Comparison of ENCODE assay signal across 39 cellular contexts in genomic region chr9:81648891-81649290, GRCh38. TPM values are rescaled to one million over a fixed set of nuclear protein-coding genes. Genes with fewer than 3 reads are reported as not detected.
"Had no signal": no experiment of that assay in that cellular context is flagged by ENCODE, and none has a peak within 500 bp of the region (broad histone marks: within the 10 kb centered on the region; RNA-seq: fewer than 3 reads in every experiment).

No MANE protein-coding gene starts in this region.

- H3K27me3 Mint-ChIP-seq: activated CD4-positive, alpha-beta memory T cell treated with anti-CD3 and anti-CD28 coated beads for 36 hours; activated CD4-positive, alpha-beta T cell treated with anti-CD3 and anti-CD28 coated beads, Interleukin-2, amount 10 ng/mL, durations not matched to agents 24 days and 14 days; activated naive CD8-positive, alpha-beta T cell treated with anti-CD3 and anti-CD28 coated beads for 36 hours; effector memory CD8-positive, alpha-beta T cell; progenitor cell of endocrine pancreas; stimulated activated naive CD8-positive, alpha-beta T cell treated with anti-CD3 and anti-CD28 coated beads, Interleukin-15, Interleukin-2, amounts not matched to agents 100 ng/mL and 50 ng/mL, for 24 hours had no signal

- ATAC-seq: body of pancreas; effector memory CD8-positive, alpha-beta T cell; foreskin keratinocyte; heart right ventricle; left lobe of liver; lower lobe of right lung; natural killer cell; sciatic nerve; stimulated activated effector memory CD8-positive, alpha-beta T cell treated with anti-CD3 and anti-CD28 coated beads, Interleukin-12 subunit alpha, Interleukin-12 subunit beta, amount 100 ng/mL, for 72 hours had no signal

- H3K4me3 Mint-ChIP-seq: activated CD4-positive, alpha-beta memory T cell treated with anti-CD3 and anti-CD28 coated beads for 36 hours; activated CD4-positive, alpha-beta T cell treated with anti-CD3 and anti-CD28 coated beads, Interleukin-2, amount 10 ng/mL, durations not matched to agents 24 days and 14 days; activated naive CD4-positive, alpha-beta T cell treated with anti-CD3 and anti-CD28 coated beads for 36 hours; activated naive CD8-positive, alpha-beta T cell treated with anti-CD3 and anti-CD28 coated beads for 36 hours; activated T-helper 1 cell treated with anti-CD3 and anti-CD28 coated beads, Interleukin-12 subunit alpha, Interleukin-12 subunit beta, Interleukin-2, Interleukin-4 antibody, amounts not matched to agents 30 ng/mL and 10 ng/mL and 1 ng/mL, durations not matched to agents 14 hours and 24 hours and 36 hours; effector memory CD8-positive, alpha-beta T cell; natural killer cell; stimulated activated effector memory CD8-positive, alpha-beta T cell treated with anti-CD3 and anti-CD28 coated beads, Interleukin-12 subunit alpha, Interleukin-12 subunit beta, amount 100 ng/mL, for 72 hours; stimulated activated naive CD8-positive, alpha-beta T cell treated with anti-CD3 and anti-CD28 coated beads, Interleukin-15, Interleukin-2, amounts not matched to agents 100 ng/mL and 50 ng/mL, for 24 hours; T-helper 1 cell treated with Interleukin-12 subunit alpha and Interleukin-12 subunit beta and Interleukin-4 antibody, amounts not matched to agents 30 μg/mL and 1 μg/mL, for 36 hours had no signal

- H3K4me1 Mint-ChIP-seq: activated CD4-positive, alpha-beta T cell treated with anti-CD3 and anti-CD28 coated beads, Interleukin-2, amount 10 ng/mL, durations not matched to agents 24 days and 14 days; activated naive CD8-positive, alpha-beta T cell treated with anti-CD3 and anti-CD28 coated beads for 36 hours; stimulated activated effector memory CD8-positive, alpha-beta T cell treated with anti-CD3 and anti-CD28 coated beads, Interleukin-12 subunit alpha, Interleukin-12 subunit beta, amount 100 ng/mL, for 72 hours had no signal

- H3K9me3 Mint-ChIP-seq: activated CD4-positive, alpha-beta memory T cell treated with anti-CD3 and anti-CD28 coated beads for 36 hours; activated CD4-positive, alpha-beta T cell treated with anti-CD3 and anti-CD28 coated beads, Interleukin-2, amount 10 ng/mL, durations not matched to agents 24 days and 14 days; activated naive CD4-positive, alpha-beta T cell treated with anti-CD3 and anti-CD28 coated beads for 36 hours; activated naive CD8-positive, alpha-beta T cell treated with anti-CD3 and anti-CD28 coated beads for 36 hours; activated T-helper 1 cell treated with anti-CD3 and anti-CD28 coated beads, Interleukin-12 subunit alpha, Interleukin-12 subunit beta, Interleukin-2, Interleukin-4 antibody, amounts not matched to agents 30 ng/mL and 10 ng/mL and 1 ng/mL, durations not matched to agents 14 hours and 24 hours and 36 hours; natural killer cell; stimulated activated effector memory CD8-positive, alpha-beta T cell treated with anti-CD3 and anti-CD28 coated beads, Interleukin-12 subunit alpha, Interleukin-12 subunit beta, amount 100 ng/mL, for 72 hours; T-helper 1 cell treated with Interleukin-12 subunit alpha and Interleukin-12 subunit beta and Interleukin-4 antibody, amounts not matched to agents 30 μg/mL and 1 μg/mL, for 36 hours had no signal

- H3K4me1 ChIP-seq: adrenal gland, colonic mucosa, foreskin keratinocyte, heart right ventricle, lower lobe of right lung had no signal

- H3K27ac Mint-ChIP-seq: activated CD4-positive, alpha-beta memory T cell treated with anti-CD3 and anti-CD28 coated beads for 36 hours; activated CD4-positive, alpha-beta T cell treated with anti-CD3 and anti-CD28 coated beads, Interleukin-2, amount 10 ng/mL, durations not matched to agents 24 days and 14 days; activated naive CD4-positive, alpha-beta T cell treated with anti-CD3 and anti-CD28 coated beads for 36 hours; activated naive CD8-positive, alpha-beta T cell treated with anti-CD3 and anti-CD28 coated beads for 36 hours; activated T-helper 1 cell treated with anti-CD3 and anti-CD28 coated beads, Interleukin-12 subunit alpha, Interleukin-12 subunit beta, Interleukin-2, Interleukin-4 antibody, amounts not matched to agents 30 ng/mL and 10 ng/mL and 1 ng/mL, durations not matched to agents 14 hours and 24 hours and 36 hours; progenitor cell of endocrine pancreas; stimulated activated effector memory CD8-positive, alpha-beta T cell treated with anti-CD3 and anti-CD28 coated beads, Interleukin-12 subunit alpha, Interleukin-12 subunit beta, amount 100 ng/mL, for 72 hours; stimulated activated naive CD8-positive, alpha-beta T cell treated with anti-CD3 and anti-CD28 coated beads, Interleukin-15, Interleukin-2, amounts not matched to agents 100 ng/mL and 50 ng/mL, for 24 hours; T-helper 1 cell treated with Interleukin-12 subunit alpha and Interleukin-12 subunit beta and Interleukin-4 antibody, amounts not matched to agents 30 μg/mL and 1 μg/mL, for 36 hours had no signal

- H3K9me3 ChIP-seq: adrenal gland, body of pancreas, colonic mucosa, esophagus muscularis mucosa, heart right ventricle, lower lobe of right lung, neutrophil, ovary, thoracic aorta had no signal

- H3K36me3 ChIP-seq: adrenal gland, cardiac muscle cell, colonic mucosa, neutrophil, ovary had no signal

- DNase-seq: activated CD4-positive, alpha-beta memory T cell treated with anti-CD3 and anti-CD28 coated beads for 36 hours; activated CD4-positive, alpha-beta T cell treated with anti-CD3 and anti-CD28 coated beads, Interleukin-2, amount 10 ng/mL, durations not matched to agents 24 days and 14 days; activated CD4-positive, CD25-positive, alpha-beta regulatory T cell treated with anti-CD3 and anti-CD28 coated beads, Interleukin-2, amount 50 U/mL, for 72 hours; activated CD8-positive, alpha-beta memory T cell treated with anti-CD3 and anti-CD28 coated beads, Interleukin-2, amount 50 U/mL, for 4 hours; activated effector memory CD4-positive, alpha-beta T cell treated with anti-CD3 and anti-CD28 coated beads, Interleukin-2, amount 50 U/mL, for 16 hours; activated naive CD4-positive, alpha-beta T cell treated with anti-CD3 and anti-CD28 coated beads for 36 hours; activated naive CD8-positive, alpha-beta T cell treated with anti-CD3 and anti-CD28 coated beads for 36 hours; activated T-cell treated with anti-CD3 and anti-CD28 coated beads, Interleukin-2, amount 50 U/mL, for 1 hour; adrenal gland; aorta; cerebellar nuclear complex; colonic mucosa; effector memory CD8-positive, alpha-beta T cell; foreskin keratinocyte; heart right ventricle; kidney glomerular epithelial cell; lower lobe of right lung; mesenchymal stem cell; natural killer cell; ovary; stimulated activated CD4-positive, alpha-beta T cell treated with anti-CD3 and anti-CD28 coated beads, Interleukin-12 subunit alpha, Interleukin-12 subunit beta, amount 100 ng/mL, for 4 hours; stimulated activated CD4-positive, alpha-beta T cell treated with anti-CD3 and anti-CD28 coated beads, Interleukin-4, amount 100 ng/mL, for 24 hours; T-helper 9 cell; trophoblast cell had no signal

- H3K27me3 ChIP-seq: adrenal gland, body of pancreas, colonic mucosa, esophagus muscularis mucosa, foreskin keratinocyte, heart right ventricle, neutrophil, ovary had no signal

- H3K27ac ChIP-seq: body of pancreas, cardiac muscle cell, colonic mucosa, esophagus muscularis mucosa, foreskin keratinocyte, heart right ventricle, lower lobe of right lung, neutrophil, ovary, skin epidermis, thoracic aorta, VCaP had no signal

- H3K4me3 ChIP-seq: adrenal gland, body of pancreas, cardiac muscle cell, colonic mucosa, esophagus muscularis mucosa, heart right ventricle, lower lobe of right lung, ovary, skin epidermis, thoracic aorta had no signal

- H3K36me3 Mint-ChIP-seq: activated CD4-positive, alpha-beta memory T cell treated with anti-CD3 and anti-CD28 coated beads for 36 hours; activated naive CD8-positive, alpha-beta T cell treated with anti-CD3 and anti-CD28 coated beads for 36 hours; stimulated activated effector memory CD8-positive, alpha-beta T cell treated with anti-CD3 and anti-CD28 coated beads, Interleukin-12 subunit alpha, Interleukin-12 subunit beta, amount 100 ng/mL, for 72 hours had no signal

RNA-seq across cellular contexts. Expression of gene TLE1, which starts 40.5 kb away (rescaled TPM):
- total RNA-seq: activated CD4-positive, alpha-beta T cell treated with anti-CD3 and anti-CD28 coated beads, Interleukin-2, amount 10 ng/mL, durations not matched to agents 24 days and 14 days; activated CD8-positive, alpha-beta memory T cell treated with anti-CD3 and anti-CD28 coated beads for 36 hours; activated T-helper 1 cell treated with anti-CD3 and anti-CD28 coated beads, Interleukin-12 subunit alpha, Interleukin-12 subunit beta, Interleukin-2, Interleukin-4 antibody, amounts not matched to agents 30 ng/mL and 10 ng/mL and 1 ng/mL, durations not matched to agents 14 hours and 24 hours and 36 hours had no signal
